Comparison of ENCODE assay signal across 31 cellular contexts in genomic region chr7:26543345-26543744, GRCh38.
"Had no signal": no experiment of that assay in that cellular context is flagged by ENCODE, and none has a peak within 500 bp of the region (broad histone marks: within the 10 kb centered on the region; RNA-seq: fewer than 3 reads in every experiment).

No MANE protein-coding gene starts in this region.

- H3K36me3 ChIP-seq: gastroesophageal sphincter, heart right ventricle, left lung, ovary, spleen, thoracic aorta, tibial nerve, upper lobe of left lung, vagina had no signal

- H3K4me1 Mint-ChIP-seq: endodermal cell; naive B cell; stimulated activated memory B cell treated with anti-CD40 and anti-IgM and Interleukin-4, amounts not matched to agents 10 μg/mL and 1 μg/mL and 100 μg/mL, for 72 hours had no signal

- H3K4me3 Mint-ChIP-seq: dendritic cell treated with granulocyte-macrophage colony-stimulating factor and Interleukin-4, amounts not matched to agents 40 ng/mL and 50 ng/mL, for 4 days; endodermal cell; mesothelial cell of epicardium; naive B cell; natural killer cell treated with Interleukin-12 subunit alpha and Interleukin-12 subunit beta and Interleukin-15 and Interleukin-18, amount 100 ng/mL, for 72 hours; stimulated activated memory B cell treated with anti-CD40 and anti-IgM and Interleukin-4, amounts not matched to agents 10 μg/mL and 1 μg/mL and 100 μg/mL, for 72 hours had no signal

- H3K27ac ChIP-seq: epithelial cell of prostate, foreskin keratinocyte, gastroesophageal sphincter, heart right ventricle, left lung, ovary, psoas muscle, skin epidermis, spleen, thoracic aorta, tibial nerve, upper lobe of left lung, vagina had no signal

- H3K4me1 ChIP-seq: foreskin keratinocyte, gastroesophageal sphincter, heart right ventricle, left lung, psoas muscle, spleen, tibial nerve, upper lobe of left lung, vagina had no signal

- ATAC-seq: esophagus mucosa; foreskin keratinocyte; gastroesophageal sphincter; heart right ventricle; left lung; mucosa of descending colon; natural killer cell treated with Interleukin-12 subunit alpha and Interleukin-12 subunit beta and Interleukin-15 and Interleukin-18, amount 100 ng/mL, for 72 hours; psoas muscle; right cardiac atrium; stimulated activated memory B cell treated with anti-CD40 and anti-IgM and Interleukin-4, amounts not matched to agents 10 μg/mL and 1 μg/mL and 100 μg/mL, for 72 hours; stimulated activated naive CD8-positive, alpha-beta T cell treated with anti-CD3 and anti-CD28 coated beads, Interleukin-15, Interleukin-2, amounts not matched to agents 100 U/mL and 50 U/mL, for 24 hours had no signal

- H3K9me3 Mint-ChIP-seq: dendritic cell treated with granulocyte-macrophage colony-stimulating factor and Interleukin-4, amounts not matched to agents 40 ng/mL and 50 ng/mL, for 4 days; endodermal cell; mesothelial cell of epicardium; natural killer cell treated with Interleukin-12 subunit alpha and Interleukin-12 subunit beta and Interleukin-15 and Interleukin-18, amount 100 ng/mL, for 72 hours; stimulated activated memory B cell treated with anti-CD40 and anti-IgM and Interleukin-4, amounts not matched to agents 10 μg/mL and 1 μg/mL and 100 μg/mL, for 72 hours had no signal

- H3K27me3 ChIP-seq: ovary, tibial nerve, upper lobe of left lung, vagina had no signal

- H3K4me3 ChIP-seq: gastroesophageal sphincter, heart right ventricle, left lung, mucosa of descending colon, ovary, psoas muscle, skin epidermis, spleen, thoracic aorta, tibial nerve, upper lobe of left lung, vagina had no signal

- H3K36me3 Mint-ChIP-seq: mesothelial cell of epicardium; natural killer cell treated with Interleukin-12 subunit alpha and Interleukin-12 subunit beta and Interleukin-15 and Interleukin-18, amount 100 ng/mL, for 72 hours; stimulated activated memory B cell treated with anti-CD40 and anti-IgM and Interleukin-4, amounts not matched to agents 10 μg/mL and 1 μg/mL and 100 μg/mL, for 72 hours had no signal

- H3K9me3 ChIP-seq: mucosa of descending colon, psoas muscle, thoracic aorta, vagina had no signal

- H3K27ac Mint-ChIP-seq: dendritic cell treated with granulocyte-macrophage colony-stimulating factor and Interleukin-4, amounts not matched to agents 40 ng/mL and 50 ng/mL, for 4 days; endodermal cell; mesothelial cell of epicardium; naive B cell; natural killer cell treated with Interleukin-12 subunit alpha and Interleukin-12 subunit beta and Interleukin-15 and Interleukin-18, amount 100 ng/mL, for 72 hours; stimulated activated memory B cell treated with anti-CD40 and anti-IgM and Interleukin-4, amounts not matched to agents 10 μg/mL and 1 μg/mL and 100 μg/mL, for 72 hours had no signal

- DNase-seq: effector CD8-positive, alpha-beta T cell; endodermal cell; foreskin keratinocyte; heart right ventricle; hippocampal formation; left cardiac atrium; left lung; mesenchymal stem cell; mucosa of descending colon; naive B cell; occipital lobe; ovary; posterior cingulate gyrus; psoas muscle; right cardiac atrium; spleen; stimulated activated CD4-positive, alpha-beta T cell treated with anti-CD3 and anti-CD28 coated beads, Interleukin-4, amount 100 ng/mL, for 4 hours; stimulated activated naive CD8-positive, alpha-beta T cell treated with anti-CD3 and anti-CD28 coated beads, Interleukin-15, Interleukin-2, amounts not matched to agents 100 U/mL and 50 U/mL, for 24 hours; substantia nigra; upper lobe of left lung had no signal
